ENCODE assay signal across 30 cellular contexts in the genomic region with DNA sequence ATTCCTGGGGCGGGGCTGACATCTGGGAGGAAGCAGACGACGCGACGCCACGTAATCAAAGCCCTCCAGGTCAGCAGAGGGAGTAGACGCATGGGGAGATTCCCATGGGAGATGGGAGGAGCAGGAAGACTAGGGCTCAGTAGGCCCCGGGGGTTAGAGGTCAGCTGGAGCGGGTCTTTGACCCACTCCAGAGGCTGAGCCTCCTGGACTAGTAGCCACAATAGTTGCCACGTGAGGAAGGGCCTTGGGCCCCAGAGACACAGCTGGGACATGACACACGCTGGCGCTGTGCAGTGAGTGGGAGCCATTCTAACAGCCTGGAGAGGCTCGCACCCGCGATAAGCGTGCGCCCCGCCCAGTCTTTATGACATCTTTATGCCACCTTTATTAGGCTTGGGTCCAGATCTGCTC.
"Had no signal": no experiment of that assay in that cellular context is flagged by ENCODE, and none has a peak within 500 bp of the region (broad histone marks: within the 10 kb centered on the region; RNA-seq: fewer than 3 reads in every experiment).

No MANE protein-coding gene starts in this region.

- DNase-seq: activated CD4-positive, alpha-beta T cell treated with anti-CD3 and anti-CD28 coated beads for 4 hours; activated CD4-positive, alpha-beta T cell treated with anti-CD3 and anti-CD28 coated beads, Interleukin-2, amount 50 U/mL, for 4 hours; activated naive CD4-positive, alpha-beta T cell; activated T-cell treated with anti-CD3 and anti-CD28 coated beads for 4 hours; activated T-cell treated with anti-CD3 and anti-CD28 coated beads, Interleukin-2, amount 50 U/mL, for 72 hours; anterior cingulate cortex; cortex of kidney; effector memory CD8-positive, alpha-beta T cell; erythroblast; gastrocnemius medialis; glutamatergic neuron; hippocampal formation; mesendoderm; psoas muscle; stimulated activated CD4-positive, alpha-beta T cell treated with anti-CD3 and anti-CD28 coated beads, Interleukin-12 subunit alpha, Interleukin-12 subunit beta, amount 100 ng/mL, for 4 hours; stimulated activated CD4-positive, alpha-beta T cell treated with anti-CD3 and anti-CD28 coated beads, Interleukin-4, amount 100 ng/mL, for 1 hour; stimulated activated naive CD8-positive, alpha-beta T cell treated with anti-CD3 and anti-CD28 coated beads, Interleukin-15, Interleukin-2, amounts not matched to agents 100 U/mL and 50 U/mL, for 24 hours; SW 1271; T-helper 9 cell; testis; trophoblast cell had no signal

- H3K36me3 ChIP-seq: gastrocnemius medialis, neutrophil had no signal

- H3K27ac ChIP-seq: gastrocnemius medialis, neutrophil, parathyroid adenoma, psoas muscle, testis, VCaP had no signal

- H3K4me3 ChIP-seq: gastrocnemius medialis, lung, psoas muscle had no signal

- ATAC-seq: activated T-cell treated with anti-CD3 and anti-CD28 coated beads, Interleukin-2, amount 50 U/mL, for 72 hours; effector memory CD8-positive, alpha-beta T cell; gastrocnemius medialis; natural killer cell treated with Interleukin-12 subunit alpha and Interleukin-12 subunit beta and Interleukin-15 and Interleukin-18, amount 100 ng/mL, for 72 hours; psoas muscle; stimulated activated naive CD8-positive, alpha-beta T cell treated with anti-CD3 and anti-CD28 coated beads, Interleukin-15, Interleukin-2, amounts not matched to agents 100 U/mL and 50 U/mL, for 24 hours had no signal

- H3K4me1 ChIP-seq: gastrocnemius medialis, parathyroid adenoma, psoas muscle, testis had no signal

- H3K9me3 ChIP-seq: gastrocnemius medialis, neutrophil, psoas muscle, testis had no signal

- FAIRE-seq: bronchial epithelial cell, keratinocyte, TTC549, urothelium cell line had no signal

- H3K27me3 ChIP-seq: gastrocnemius medialis, neutrophil, testis had no signal
